8 cellular contexts compared by ENCODE assay signal in the genomic region with DNA sequence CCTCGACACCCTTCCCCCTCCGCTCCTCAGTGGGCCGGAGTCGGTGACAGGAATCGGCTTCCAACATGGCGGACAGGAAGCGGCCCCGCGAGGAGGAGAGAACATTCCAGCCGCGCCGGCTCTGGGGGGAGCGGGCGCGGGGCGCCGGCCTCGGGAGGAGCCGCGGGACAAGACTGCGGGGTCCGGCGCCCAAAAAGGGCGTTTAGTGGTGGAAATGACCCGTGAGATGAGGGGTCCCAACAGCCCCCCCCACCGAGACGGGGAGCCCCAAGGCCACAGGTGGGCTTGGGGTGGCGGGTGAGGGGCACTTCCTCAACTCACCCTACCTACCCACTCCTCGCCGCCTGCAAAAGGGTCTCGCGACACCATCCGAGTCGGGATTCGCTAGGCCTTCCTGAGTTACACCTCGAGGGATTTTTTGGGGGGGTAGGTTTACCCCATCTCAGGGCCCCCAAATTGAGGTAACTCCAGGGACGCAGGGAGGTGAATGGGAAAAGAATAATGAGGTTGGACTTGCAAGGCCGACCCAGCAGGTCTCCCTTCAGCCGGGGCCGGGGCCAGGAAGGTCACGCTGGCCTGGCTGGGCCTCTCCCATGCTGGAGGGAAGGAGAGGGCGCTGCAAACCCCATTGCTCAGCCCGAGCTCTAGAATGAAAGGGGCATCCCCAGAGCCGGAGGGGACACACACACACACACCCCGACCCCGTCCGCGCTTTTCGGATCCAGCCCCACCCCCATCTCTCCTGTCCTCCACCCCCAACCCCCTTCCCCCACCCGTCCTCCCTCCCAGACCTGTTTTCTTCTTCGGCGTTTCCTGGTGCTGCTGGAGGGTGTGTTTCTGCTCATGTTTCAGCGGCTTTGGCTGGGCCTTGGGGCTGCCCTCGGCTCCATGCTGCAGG. TPM values are rescaled to one million over a fixed set of nuclear protein-coding genes. Genes with fewer than 3 reads are reported as not detected.
DNase-seq lines count a peak whose midpoint lies in the region; ATAC-seq and TF ChIP-seq lines count a peak whose summit lies in the region.

No MANE protein-coding gene starts in this region.

- H4K20me1 ChIP-seq in DND-41 (ENCODE audit: insufficient read depth, low read length) = peaks cover 46% of the 10 kb centered on the region

- peak overlapping the region; percentile 53 for H2AFZ ChIP-seq in DND-41 (ENCODE audit: low read depth, low read length)

- TF ChIP-seq CTCF in DND-41 (IDR thresholded peaks at IDR 0.05; ENCODE audit: borderline replicate concordance, extremely low read depth, low read length, poor library complexity, severe bottlenecking) = no peak

- peak overlapping the region; percentile 92 for H3K4me2 ChIP-seq in DND-41 (ENCODE audit: insufficient read depth, low read length)

- H3K4me3 ChIP-seq in DND-41 (ENCODE audit: low read depth in 1 of 2, low read length in 2 of 2) (peak overlapping the region; percentile 86 to 89), endocrine pancreas (ENCODE audit: control insufficient read depth, insufficient read depth, low read length) (peak overlapping the region; percentile 24)

- peaks cover 45% of the 10 kb centered on the region for H3K36me3 ChIP-seq in DND-41 (ENCODE audit: insufficient read depth, low read length)
- no peaks in the 10 kb centered on the region for H3K36me3 ChIP-seq in endocrine pancreas (ENCODE audit: control insufficient read depth, insufficient read depth, low read length)

- H3K4me1 ChIP-seq in DND-41 (ENCODE audit: insufficient read depth, low read length) (peaks cover 49% of the 10 kb centered on the region), endocrine pancreas (ENCODE audit: control insufficient read depth, insufficient read depth, low read length) (peaks cover 18% of the 10 kb centered on the region)

- peak; percentile 23 for ATAC-seq in DND-41 (ENCODE audit: insufficient read depth, low read depth)
- peak; percentile 2 for ATAC-seq in HG02678 (IDR thresholded peaks at IDR 0.05; ENCODE audit: unreplicated experiment)
- no peak for ATAC-seq in HG03457 (IDR thresholded peaks at IDR 0.05; ENCODE audit: unreplicated experiment)

- H3K9me3 ChIP-seq in DND-41 (ENCODE audit: insufficient read depth, low read length, severe bottlenecking) (no peaks in the 10 kb centered on the region), endocrine pancreas (ENCODE audit: control insufficient read depth, low read length) (no peaks in the 10 kb centered on the region)

- DNase-seq in DND-41 (peak; percentile 76), NCI-H69 (lab: John Stamatoyannopoulos, UW) (peak; percentile 87), mesenteric fat pad (ENCODE audit: low spot score) (peak; percentile 92)
- peak; percentile 36 to 48 (median 44) for DNase-seq in activated CD8-positive, alpha-beta memory T cell treated with anti-CD3 and anti-CD28 coated beads for 48 hours (ENCODE audit: low read depth in 2 of 3, low spot score in 2 of 3)
- DNase-seq in stimulated activated CD8-positive, alpha-beta memory T cell treated with anti-CD3 and anti-CD28 coated beads, Interleukin-15, amount 100 ng/mL, for 4 hours (ENCODE audit: low read depth in 2 of 2) = peak; percentile 24 to 43

- H3K27ac ChIP-seq in DND-41 (ENCODE audit: low read length) = peak overlapping the region; percentile 93

- H3K79me2 ChIP-seq in DND-41 (ENCODE audit: insufficient read depth, low read length) = peaks cover 65% of the 10 kb centered on the region

- H3K9ac ChIP-seq in DND-41 (ENCODE audit: low read depth, low read length) (peak overlapping the region; percentile 94), endocrine pancreas (ENCODE audit: control insufficient read depth, insufficient read depth, low read length) (peak overlapping the region; percentile 79)

- H3K27me3 ChIP-seq in DND-41 (ENCODE audit: insufficient read depth, low read length, poor library complexity) = no peaks in the 10 kb centered on the region
- H3K27me3 ChIP-seq in endocrine pancreas (ENCODE audit: control insufficient read depth, insufficient read depth, low read length) = no peaks in the 10 kb centered on the region

RNA-seq across cellular contexts. Expression of gene NUFIP2, which starts 0.7 kb away (rescaled TPM):
- 51.7 TPM for total RNA-seq in mesenteric fat pad

RNA-seq across cellular contexts. Expression of gene CRYBA1, which starts 46.6 kb away (rescaled TPM):
- total RNA-seq in mesenteric fat pad = not detected

Comparison
In these comparisons a context has a peak if more than half of its experiments do, and no peak if none do; other contexts are left out.
1. DNase-seq: peak in every context shown above with its lines; median percentile 92 in mesenteric fat pad; 87 in NCI-H69; 76 in DND-41; 44 in activated CD8-positive, alpha-beta memory T cell treated with anti-CD3 and anti-CD28 coated beads for 48 hours; 34 in stimulated activated CD8-positive, alpha-beta memory T cell treated with anti-CD3 and anti-CD28 coated beads, Interleukin-15, amount 100 ng/mL, for 4 hours.